In genomic region chr20:41567615-41568014, GRCh38 we compare ENCODE assay signal across 32 cellular contexts.
"Had no signal": no experiment of that assay in that cellular context is flagged by ENCODE, and none has a peak within 500 bp of the region (broad histone marks: within the 10 kb centered on the region; RNA-seq: fewer than 3 reads in every experiment).

No MANE protein-coding gene starts in this region.

- H3K9me3 ChIP-seq: Peyer's patch, SJSA1 had no signal

- H3K27me3 ChIP-seq: Peyer's patch, SJSA1 had no signal

- H3K4me3 Mint-ChIP-seq: activated CD4-positive, alpha-beta T cell treated with anti-CD3 and anti-CD28 coated beads, Interleukin-2, amount 10 ng/mL, durations not matched to agents 24 days and 14 days; activated CD8-positive, alpha-beta memory T cell treated with anti-CD3 and anti-CD28 coated beads, Interleukin-2, amount 10 ng/mL, durations not matched to agents 7 days and 5 days; activated naive CD8-positive, alpha-beta T cell; activated T-cell treated with anti-CD3 and anti-CD28 coated beads, Interleukin-2, amount 50 U/mL, for 24 hours; activated T-helper 1 cell treated with anti-CD3 and anti-CD28 coated beads, Interleukin-12 subunit alpha, Interleukin-12 subunit beta, Interleukin-2, Interleukin-4 antibody, amounts not matched to agents 30 ng/mL and 10 ng/mL and 1 ng/mL, durations not matched to agents 14 hours and 24 hours and 36 hours; brain; central memory CD8-positive, alpha-beta T cell; T-helper 1 cell treated with Interleukin-12 subunit alpha and Interleukin-12 subunit beta and Interleukin-4 antibody, amounts not matched to agents 30 μg/mL and 1 μg/mL, for 36 hours; WTC11 had no signal

- H3K27ac ChIP-seq: Peyer's patch, RWPE1, SJSA1 had no signal

- H3K36me3 Mint-ChIP-seq: WTC11 had no signal

- H3K4me1 Mint-ChIP-seq: activated CD8-positive, alpha-beta memory T cell treated with anti-CD3 and anti-CD28 coated beads, Interleukin-2, amount 10 ng/mL, durations not matched to agents 7 days and 5 days had no signal

- ATAC-seq: activated CD8-positive, alpha-beta memory T cell treated with anti-CD3 and anti-CD28 coated beads, Interleukin-2, amount 10 ng/mL, durations not matched to agents 7 days and 5 days; SK-N-SH treated with all-trans-retinoic acid at 6 μM for 48 hours; WTC11 had no signal

- H3K36me3 ChIP-seq: Peyer's patch, SJSA1 had no signal

- DNase-seq: activated CD4-positive, alpha-beta T cell treated with anti-CD3 and anti-CD28 coated beads for 1 hour; activated CD4-positive, alpha-beta T cell treated with anti-CD3 and anti-CD28 coated beads, Interleukin-2, amount 10 ng/mL, durations not matched to agents 24 days and 14 days; activated CD4-positive, alpha-beta T cell treated with anti-CD3 and anti-CD28 coated beads, Interleukin-2, amount 50 U/mL, for 48 hours; activated CD8-positive, alpha-beta memory T cell treated with anti-CD3 and anti-CD28 coated beads, Interleukin-2, amount 10 ng/mL, durations not matched to agents 7 days and 5 days; activated effector memory CD4-positive, alpha-beta T cell treated with Interleukin-2 at 50 U/mL for 16 hours; activated naive CD4-positive, alpha-beta T cell; activated T-cell treated with anti-CD3 and anti-CD28 coated beads, Interleukin-2, amount 50 U/mL, for 24 hours; amygdala; Kasumi-1; KBM-7; NCI-H1048; NCI-H146; NCI-H1930; NCI-H2171 treated with DMSO at 0.1 percent for 48 hours; NCI-H345; NCI-H510A; NCI-H526 treated with DMSO at 0.1 percent for 48 hours; NCI-H82; NK-92 treated with Interleukin-12 subunit alpha and Interleukin-12 subunit beta, amount 100 ng/mL, for 24 hours; OCI-M1; Peyer's patch; SHP77; SW 1271 had no signal

- H3K27me3 Mint-ChIP-seq: activated CD4-positive, alpha-beta T cell treated with anti-CD3 and anti-CD28 coated beads, Interleukin-2, amount 10 ng/mL, durations not matched to agents 24 days and 14 days; activated CD8-positive, alpha-beta memory T cell treated with anti-CD3 and anti-CD28 coated beads, Interleukin-2, amount 10 ng/mL, durations not matched to agents 7 days and 5 days; activated naive CD8-positive, alpha-beta T cell; activated T-cell treated with anti-CD3 and anti-CD28 coated beads, Interleukin-2, amount 50 U/mL, for 24 hours; brain; central memory CD8-positive, alpha-beta T cell had no signal

- H3K4me1 ChIP-seq: SJSA1 had no signal

- H3K4me3 ChIP-seq: Peyer's patch, SJSA1 had no signal

- H3K9me3 Mint-ChIP-seq: activated T-helper 1 cell treated with anti-CD3 and anti-CD28 coated beads, Interleukin-12 subunit alpha, Interleukin-12 subunit beta, Interleukin-2, Interleukin-4 antibody, amounts not matched to agents 30 ng/mL and 10 ng/mL and 1 ng/mL, durations not matched to agents 14 hours and 24 hours and 36 hours; central memory CD8-positive, alpha-beta T cell; T-helper 1 cell treated with Interleukin-12 subunit alpha and Interleukin-12 subunit beta and Interleukin-4 antibody, amounts not matched to agents 30 μg/mL and 1 μg/mL, for 36 hours; WTC11 had no signal

- H3K27ac Mint-ChIP-seq: activated CD4-positive, alpha-beta T cell treated with anti-CD3 and anti-CD28 coated beads, Interleukin-2, amount 10 ng/mL, durations not matched to agents 24 days and 14 days; activated CD8-positive, alpha-beta memory T cell treated with anti-CD3 and anti-CD28 coated beads, Interleukin-2, amount 10 ng/mL, durations not matched to agents 7 days and 5 days; activated naive CD8-positive, alpha-beta T cell; activated T-cell treated with anti-CD3 and anti-CD28 coated beads, Interleukin-2, amount 50 U/mL, for 24 hours; activated T-helper 1 cell treated with anti-CD3 and anti-CD28 coated beads, Interleukin-12 subunit alpha, Interleukin-12 subunit beta, Interleukin-2, Interleukin-4 antibody, amounts not matched to agents 30 ng/mL and 10 ng/mL and 1 ng/mL, durations not matched to agents 14 hours and 24 hours and 36 hours; brain; T-helper 1 cell treated with Interleukin-12 subunit alpha and Interleukin-12 subunit beta and Interleukin-4 antibody, amounts not matched to agents 30 μg/mL and 1 μg/mL, for 36 hours; WTC11 had no signal
